In the genomic region with DNA sequence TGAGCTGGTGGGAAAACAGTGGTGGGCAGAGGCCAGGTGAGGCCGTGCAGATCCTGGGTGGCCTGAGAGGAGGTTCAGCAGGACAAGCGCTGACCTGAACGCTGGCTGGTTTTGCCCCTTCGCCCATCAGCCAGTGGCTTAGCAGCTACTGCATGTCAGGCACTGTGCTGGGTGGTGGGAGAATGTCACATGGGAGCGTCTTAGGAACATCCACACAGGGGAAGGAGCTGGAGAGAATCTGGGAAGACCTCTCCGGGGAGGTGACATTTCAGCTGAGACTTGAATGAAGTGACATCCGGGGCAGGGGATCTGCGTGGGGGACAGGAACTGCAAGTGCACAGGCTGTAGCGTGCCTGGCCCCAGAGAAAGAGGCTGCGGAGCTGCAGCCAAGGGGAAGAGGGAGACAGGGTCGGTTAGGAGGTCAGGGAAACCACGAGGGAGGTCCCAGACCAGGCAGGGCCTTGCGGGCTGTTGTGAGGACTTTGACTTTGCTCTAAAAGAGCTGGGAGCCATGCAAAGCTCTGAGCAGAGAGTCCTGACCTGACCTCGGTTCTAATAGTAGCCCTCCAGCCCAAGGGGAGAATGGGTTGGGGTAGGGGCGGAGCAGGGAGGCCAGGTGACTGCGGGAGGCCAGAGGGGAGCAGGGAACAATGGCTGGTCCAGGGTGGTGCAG, we compare ENCODE assay signal across 2 cellular contexts.
TF ChIP-seq lines count a peak whose summit lies in the region.

No MANE protein-coding gene starts in this region.

TF ChIP-seq in IMR-90, 13 proteins besides CTCF, POLR2A, EP300 and RAD21:
- TF ChIP-seq FOS (IDR thresholded peaks at IDR 0.05; ENCODE audit: low read depth, low read length) = no peak

TF ChIP-seq in liver, 16 proteins besides CTCF, POLR2A, EP300 and RAD21:
- TF ChIP-seq TAF1 (conservative IDR thresholded peaks at IDR 0.05) = no peak
- no peak for TF ChIP-seq HNF4G (IDR thresholded peaks at IDR 0.05)
- no peak for TF ChIP-seq JUND (IDR thresholded peaks at IDR 0.05)
- no peak for TF ChIP-seq EGR1 (IDR thresholded peaks at IDR 0.05; ENCODE audit: low read depth in 2 of 2)
- no peak for TF ChIP-seq GABPA (IDR thresholded peaks at IDR 0.05 in 1 of 2, conservative IDR thresholded peaks at IDR 0.05 in 1 of 2)
- TF ChIP-seq, protein P1, sequence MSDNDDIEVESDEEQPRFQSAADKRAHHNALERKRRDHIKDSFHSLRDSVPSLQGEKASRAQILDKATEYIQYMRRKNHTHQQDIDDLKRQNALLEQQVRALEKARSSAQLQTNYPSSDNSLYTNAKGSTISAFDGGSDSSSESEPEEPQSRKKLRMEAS (IDR thresholded peaks at IDR 0.05) = no peak
- TF ChIP-seq RXRA (IDR thresholded peaks at IDR 0.05) = peak; percentile 28 to 37
- TF ChIP-seq, protein P2, sequence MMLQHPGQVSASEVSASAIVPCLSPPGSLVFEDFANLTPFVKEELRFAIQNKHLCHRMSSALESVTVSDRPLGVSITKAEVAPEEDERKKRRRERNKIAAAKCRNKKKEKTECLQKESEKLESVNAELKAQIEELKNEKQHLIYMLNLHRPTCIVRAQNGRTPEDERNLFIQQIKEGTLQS (IDR thresholded peaks at IDR 0.05) = no peak
- TF ChIP-seq NR2F2 (IDR thresholded peaks at IDR 0.05) = peak; percentile 50
- TF ChIP-seq, protein P3, sequence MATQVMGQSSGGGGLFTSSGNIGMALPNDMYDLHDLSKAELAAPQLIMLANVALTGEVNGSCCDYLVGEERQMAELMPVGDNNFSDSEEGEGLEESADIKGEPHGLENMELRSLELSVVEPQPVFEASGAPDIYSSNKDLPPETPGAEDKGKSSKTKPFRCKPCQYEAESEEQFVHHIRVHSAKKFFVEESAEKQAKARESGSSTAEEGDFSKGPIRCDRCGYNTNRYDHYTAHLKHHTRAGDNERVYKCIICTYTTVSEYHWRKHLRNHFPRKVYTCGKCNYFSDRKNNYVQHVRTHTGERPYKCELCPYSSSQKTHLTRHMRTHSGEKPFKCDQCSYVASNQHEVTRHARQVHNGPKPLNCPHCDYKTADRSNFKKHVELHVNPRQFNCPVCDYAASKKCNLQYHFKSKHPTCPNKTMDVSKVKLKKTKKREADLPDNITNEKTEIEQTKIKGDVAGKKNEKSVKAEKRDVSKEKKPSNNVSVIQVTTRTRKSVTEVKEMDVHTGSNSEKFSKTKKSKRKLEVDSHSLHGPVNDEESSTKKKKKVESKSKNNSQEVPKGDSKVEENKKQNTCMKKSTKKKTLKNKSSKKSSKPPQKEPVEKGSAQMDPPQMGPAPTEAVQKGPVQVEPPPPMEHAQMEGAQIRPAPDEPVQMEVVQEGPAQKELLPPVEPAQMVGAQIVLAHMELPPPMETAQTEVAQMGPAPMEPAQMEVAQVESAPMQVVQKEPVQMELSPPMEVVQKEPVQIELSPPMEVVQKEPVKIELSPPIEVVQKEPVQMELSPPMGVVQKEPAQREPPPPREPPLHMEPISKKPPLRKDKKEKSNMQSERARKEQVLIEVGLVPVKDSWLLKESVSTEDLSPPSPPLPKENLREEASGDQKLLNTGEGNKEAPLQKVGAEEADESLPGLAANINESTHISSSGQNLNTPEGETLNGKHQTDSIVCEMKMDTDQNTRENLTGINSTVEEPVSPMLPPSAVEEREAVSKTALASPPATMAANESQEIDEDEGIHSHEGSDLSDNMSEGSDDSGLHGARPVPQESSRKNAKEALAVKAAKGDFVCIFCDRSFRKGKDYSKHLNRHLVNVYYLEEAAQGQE (IDR thresholded peaks at IDR 0.05) = no peak
- TF ChIP-seq HNF4A (conservative IDR thresholded peaks at IDR 0.05) = no peak
- TF ChIP-seq FOXA1 (IDR thresholded peaks at IDR 0.05) = no peak
- no peak for TF ChIP-seq SP1 (IDR thresholded peaks at IDR 0.05)
- no peak for TF ChIP-seq YY1 (IDR thresholded peaks at IDR 0.05)
- TF ChIP-seq FOXA2 (IDR thresholded peaks at IDR 0.05) = no peak
